In genomic region chr11:111762981-111763643, GRCh38 we compare ENCODE assay signal across 12 cellular contexts. TPM values are rescaled to one million over a fixed set of nuclear protein-coding genes. Genes with fewer than 3 reads are reported as not detected.
DNase-seq lines count a peak whose midpoint lies in the region; ATAC-seq and TF ChIP-seq lines count a peak whose summit lies in the region.
"Had no signal": no experiment of that assay in that cellular context is flagged by ENCODE, and none has a peak within 500 bp of the region (broad histone marks: within the 10 kb centered on the region; RNA-seq: fewer than 3 reads in every experiment).

No MANE protein-coding gene starts in this region.

- H3K4me1 ChIP-seq in cardiac muscle cell (ENCODE audit: low read depth) (no peaks in the 10 kb centered on the region), lower lobe of right lung (peaks cover 27% of the 10 kb centered on the region)

- peaks cover 24% of the 10 kb centered on the region for H3K36me3 ChIP-seq in cardiac muscle cell
- peaks cover 66% of the 10 kb centered on the region for H3K36me3 ChIP-seq in lower lobe of right lung

- peak in 1 of 2 donors; percentile 29 for DNase-seq in cardiac muscle cell (ENCODE audit: low read depth in 1 of 2, low spot score in 1 of 2)
- no peak for DNase-seq in left ventricle myocardium superior
- DNase-seq in SK-MEL-5 (ENCODE audit: low read depth, low spot score) = peak; percentile 38
- peak; percentile 67 for DNase-seq in fibroblast of peridontal ligament (ENCODE audit: extremely low read depth)
- DNase-seq in NCI-H1417 (lab: John Stamatoyannopoulos, UW) = no peak
- DNase-seq in stimulated activated CD4-positive, alpha-beta T cell treated with anti-CD3 and anti-CD28 coated beads, Interleukin-4, amount 100 ng/mL, for 24 hours = no peak
- no peak for DNase-seq in lower lobe of right lung
- DNase-seq: activated CD4-positive, alpha-beta T cell treated with anti-CD3 and anti-CD28 coated beads, Interleukin-2, amount 50 U/mL, for 4 hours; left cardiac atrium; stimulated activated CD4-positive, alpha-beta T cell treated with anti-CD3 and anti-CD28 coated beads, Interleukin-4, amount 100 ng/mL, for 1 hour had no signal

- in situ Hi-C loops in SK-MEL-5 (cut with HindIII; ENCODE audit: low pct_unique_long_range_greater_than_20kb, low sequenced_read_pairs) = no loop called here

- no peaks in the 10 kb centered on the region for H3K9me3 ChIP-seq in cardiac muscle cell (ENCODE audit: low read depth)
- no peaks in the 10 kb centered on the region for H3K9me3 ChIP-seq in lower lobe of right lung
- H3K9me3 ChIP-seq: suprapubic skin had no signal

- H3K27ac ChIP-seq in cardiac muscle cell (no peak overlapping the region), lower lobe of right lung (no peak overlapping the region)
- H3K27ac ChIP-seq: suprapubic skin had no signal

- intact Hi-C loops in left ventricle myocardium superior (cut with micrococcal nuclease) (loop anchor here (10.0 kb wide), 1 partner anchor 82 kb away; no protein-coding TSS in a partner anchor), lower lobe of right lung (cut with DNase I) (no loop called here)

- no peak overlapping the region for H3K4me3 ChIP-seq in cardiac muscle cell
- no peak overlapping the region for H3K4me3 ChIP-seq in lower lobe of right lung
- H3K4me3 ChIP-seq: suprapubic skin had no signal

- H3K27me3 ChIP-seq in cardiac muscle cell (no peaks in the 10 kb centered on the region), lower lobe of right lung (ENCODE audit: low read depth) (no peaks in the 10 kb centered on the region)
- H3K27me3 ChIP-seq: suprapubic skin had no signal

- ATAC-seq in left ventricle myocardium superior (no peak), HG03196 (IDR thresholded peaks at IDR 0.05; ENCODE audit: unreplicated experiment) (no peak), lower lobe of right lung (no peak)
- ATAC-seq: left cardiac atrium had no signal

- peak; percentile 21 for TF ChIP-seq CTCF in cardiac muscle cell (IDR thresholded peaks at IDR 0.05; ENCODE audit: low read depth, low read length)
- TF ChIP-seq CTCF in lower lobe of right lung (IDR thresholded peaks at IDR 0.05) = no peak

RNA-seq across cellular contexts. Expression of gene PPP2R1B, which starts 3.1 kb away (rescaled TPM):
- total RNA-seq in cardiac muscle cell (12.7 and 14.4 TPM in 2 replicates), left ventricle myocardium superior (7.4 TPM), lower lobe of right lung (24.1 TPM)
- 13.2 and 14.2 TPM in 2 replicates for polyA plus RNA-seq in cardiac muscle cell
- total RNA-seq in SK-MEL-5 (2014; rRNA removed; shearing (Covaris generic)) = 28.2 and 31.5 TPM in 2 replicates
- polyA plus RNA-seq in SK-MEL-5 (2015; cell fraction: cytosol; rRNA removed) = 12.8 and 14.6 TPM in 2 replicates
- polyA plus RNA-seq in SK-MEL-5 (2015; cell fraction: nucleus; rRNA removed) = 13.7 and 20.2 TPM in 2 replicates

Comparison
In these comparisons a context has a peak if more than half of its experiments do, and no peak if none do; other contexts are left out.
1. DNase-seq: peak in SK-MEL-5 (single experiment) and fibroblast of peridontal ligament (single experiment); none in left ventricle myocardium superior (single experiment), NCI-H1417 (0 of 3), stimulated activated CD4-positive, alpha-beta T cell treated with anti-CD3 and anti-CD28 coated beads, Interleukin-4, amount 100 ng/mL, for 24 hours (single experiment) and lower lobe of right lung (single experiment).